11 cellular contexts compared by ENCODE assay signal in genomic region chr7:107971613-107972012, GRCh38. TPM values are rescaled to one million over a fixed set of nuclear protein-coding genes. Genes with fewer than 3 reads are reported as not detected.
DNase-seq lines count a peak whose midpoint lies in the region; ATAC-seq and TF ChIP-seq lines count a peak whose summit lies in the region.
"Had no signal": no experiment of that assay in that cellular context is flagged by ENCODE, and none has a peak within 500 bp of the region (broad histone marks: within the 10 kb centered on the region; RNA-seq: fewer than 3 reads in every experiment).

No MANE protein-coding gene starts in this region.

- no peaks in the 10 kb centered on the region for H3K27me3 ChIP-seq in Peyer's patch
- no peaks in the 10 kb centered on the region for H3K27me3 ChIP-seq in testis
- no peaks in the 10 kb centered on the region for H3K27me3 ChIP-seq in PC-9 (ENCODE audit: insufficient read depth, low read depth)

- POLR2A ChIA-PET in PC-9 (lab: Charles Lee; ENCODE audit: unreplicated experiment) = interaction anchor here (0.6 kb wide), 1 partner anchor 1196 kb away, joined by 5 read pairs; no protein-coding TSS in a partner anchor

- H3K4me1 ChIP-seq in Peyer's patch (peaks cover 0 to 5% (median 0%) of the 10 kb centered on the region in 4 donors), mesodermal cell (ENCODE audit: control insufficient read depth, insufficient read depth, low read length, poor library complexity, severe bottlenecking) (peaks cover 10% of the 10 kb centered on the region), testis (peaks cover 9% of the 10 kb centered on the region), PC-9 (replicated peaks; ENCODE audit: insufficient read depth) (no peaks in the 10 kb centered on the region)

- H3K36me3 ChIP-seq in Peyer's patch = peaks cover 0 to 50% (median 0%) of the 10 kb centered on the region in 3 donors
- peaks cover 96% of the 10 kb centered on the region for H3K36me3 ChIP-seq in mesodermal cell (ENCODE audit: control insufficient read depth, insufficient read depth, low read length)
- no peaks in the 10 kb centered on the region for H3K36me3 ChIP-seq in testis (ENCODE audit: low read depth, missing control alignments)
- peaks cover 54% of the 10 kb centered on the region for H3K36me3 ChIP-seq in PC-9 (ENCODE audit: low read depth)
- H3K36me3 ChIP-seq: neutrophil had no signal

- no peak overlapping the region for H2AFZ ChIP-seq in PC-9

- no peak for TF ChIP-seq CTCF in Peyer's patch (IDR thresholded peaks at IDR 0.05)
- no peak for TF ChIP-seq CTCF in epithelial cell of esophagus (IDR thresholded peaks at IDR 0.05; ENCODE audit: insufficient read depth, low read depth, low read length, missing control alignments)
- TF ChIP-seq CTCF in testis (IDR thresholded peaks at IDR 0.05) = no peak
- TF ChIP-seq CTCF in PC-9 (conservative IDR thresholded peaks at IDR 0.05) = no peak

- WGBS in mesodermal cell (ENCODE audit: insufficient coverage in 2 of 2), 2 experiments = 100% methylated on average over 1 of the region's 1 CpG
- WGBS in testis, 2 donors = 33 to 39% methylated on average over 1 of the region's 1 CpG

- H3K27ac ChIP-seq in Peyer's patch (peak overlapping the region; percentile 27 to 79 (median 70)), mesodermal cell (ENCODE audit: low read depth, low read length, severe bottlenecking) (peak overlapping the region; percentile 70), testis (peak overlapping the region; percentile 49 to 72), PC-9 (no peak overlapping the region)
- H3K27ac ChIP-seq: neutrophil had no signal

- intact Hi-C loops in testis (cut with DNase I; ENCODE audit: low total_unique reads) = no loop called here
- intact Hi-C loops in PC-9 (cut with micrococcal nuclease; ENCODE audit: unreplicated experiment) = no loop called here

- H3F3A ChIP-seq in PC-9 (ENCODE audit: insufficient read depth, low read depth) = 0 out of 2 replicates have a peak, but pooled peaks cover 4% of the 10 kb centered on the region

- H4K20me1 ChIP-seq in PC-9 (ENCODE audit: insufficient read depth) = no peaks in the 10 kb centered on the region

- no peaks in the 10 kb centered on the region for H3K79me2 ChIP-seq in PC-9 (ENCODE audit: low read depth)

- H3K9me2 ChIP-seq in PC-9 (ENCODE audit: insufficient read depth) = no peaks in the 10 kb centered on the region

- ATAC-seq in GM19351 (IDR thresholded peaks at IDR 0.05; ENCODE audit: unreplicated experiment) = no peak

- CTCF ChIA-PET in PC-9 (lab: Charles Lee) = no interaction called here

- no TSS peak for BruUV-seq in PC-9 (replicated peaks; lab: Mats Ljungman, UMichigan)

- H3K4me2 ChIP-seq in PC-9 = no peak overlapping the region

- no peak overlapping the region for H3K4me3 ChIP-seq in Peyer's patch
- no peak overlapping the region for H3K4me3 ChIP-seq in epithelial cell of esophagus (ENCODE audit: low read length)
- H3K4me3 ChIP-seq in mesodermal cell (ENCODE audit: extremely low read depth, insufficient read depth, low read length, poor library complexity, severe bottlenecking) = no peak overlapping the region
- no peak overlapping the region for H3K4me3 ChIP-seq in testis
- H3K4me3 ChIP-seq in PC-9 = no peak overlapping the region

- H3K9me3 ChIP-seq in Peyer's patch (no peaks in the 10 kb centered on the region), mesodermal cell (ENCODE audit: control insufficient read depth, low read length) (no peaks in the 10 kb centered on the region), testis (no peaks in the 10 kb centered on the region), PC-9 (ENCODE audit: insufficient read depth, low read depth) (no peaks in the 10 kb centered on the region; the same call in 1 of the 2 replicates)
- H3K9me3 ChIP-seq: neutrophil had no signal

- DNase-seq in Peyer's patch (no peak), epithelial cell of esophagus (ENCODE audit: low read depth) (peak; percentile 64), testis (no peak), GDM1 (lab: John Stamatoyannopoulos, UW) (no peak), PC-9 (no peak), SIG-M5 (lab: John Stamatoyannopoulos, UW) (no peak)
- DNase-seq: activated T-cell treated with anti-CD3 and anti-CD28 coated beads, Interleukin-2, amount 50 U/mL, for 24 hours; COR-L47 had no signal

- TF ChIP-seq POLR2A in Peyer's patch (IDR thresholded peaks at IDR 0.05) (no peak), testis (IDR thresholded peaks at IDR 0.05) (no peak)

RNA-seq across cellular contexts. Expression of gene LAMB1, which starts 31.3 kb away (rescaled TPM):
- total RNA-seq in Peyer's patch (100 to 1,000 TPM in 3 of 4 donors, 10 to 100 TPM in 1; 97.6 to 821 (median 155) TPM), testis (10 to 100 TPM; 42.0 to 65.2 TPM), PC-9 (2021) (236 and 242 TPM in 2 replicates)
- polyA plus RNA-seq in mesodermal cell (2013, experiment 1 of 2) = 263 TPM
- polyA plus RNA-seq in mesodermal cell (2013, experiment 2 of 2) = 252 TPM
- 43.1 TPM for polyA plus RNA-seq in testis (ENCODE audit: insufficient read depth, low read depth, low replicate concordance)
